Comparison of ENCODE assay signal across 1 cellular context in the genomic region with DNA sequence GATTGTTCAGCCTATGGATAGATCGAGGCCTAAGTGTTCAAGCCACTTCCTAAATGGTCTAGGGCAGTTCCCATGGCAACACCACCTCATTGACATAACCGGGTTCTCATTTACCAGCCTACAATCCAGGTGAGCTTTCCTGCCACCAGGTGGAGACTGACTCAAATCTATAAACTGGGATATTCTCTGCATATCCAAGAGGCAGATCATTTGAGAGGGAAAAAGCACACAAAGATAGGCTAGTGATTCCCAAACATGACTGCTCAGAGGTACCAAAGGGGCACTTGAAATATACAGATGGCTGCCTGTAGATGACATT.
TF ChIP-seq lines count a peak whose summit lies in the region.

No MANE protein-coding gene starts in this region.

TF ChIP-seq in HepG2, 621 proteins besides CTCF, POLR2A, EP300 and RAD21 (continued from another document):
- TF ChIP-seq, protein P1, sequence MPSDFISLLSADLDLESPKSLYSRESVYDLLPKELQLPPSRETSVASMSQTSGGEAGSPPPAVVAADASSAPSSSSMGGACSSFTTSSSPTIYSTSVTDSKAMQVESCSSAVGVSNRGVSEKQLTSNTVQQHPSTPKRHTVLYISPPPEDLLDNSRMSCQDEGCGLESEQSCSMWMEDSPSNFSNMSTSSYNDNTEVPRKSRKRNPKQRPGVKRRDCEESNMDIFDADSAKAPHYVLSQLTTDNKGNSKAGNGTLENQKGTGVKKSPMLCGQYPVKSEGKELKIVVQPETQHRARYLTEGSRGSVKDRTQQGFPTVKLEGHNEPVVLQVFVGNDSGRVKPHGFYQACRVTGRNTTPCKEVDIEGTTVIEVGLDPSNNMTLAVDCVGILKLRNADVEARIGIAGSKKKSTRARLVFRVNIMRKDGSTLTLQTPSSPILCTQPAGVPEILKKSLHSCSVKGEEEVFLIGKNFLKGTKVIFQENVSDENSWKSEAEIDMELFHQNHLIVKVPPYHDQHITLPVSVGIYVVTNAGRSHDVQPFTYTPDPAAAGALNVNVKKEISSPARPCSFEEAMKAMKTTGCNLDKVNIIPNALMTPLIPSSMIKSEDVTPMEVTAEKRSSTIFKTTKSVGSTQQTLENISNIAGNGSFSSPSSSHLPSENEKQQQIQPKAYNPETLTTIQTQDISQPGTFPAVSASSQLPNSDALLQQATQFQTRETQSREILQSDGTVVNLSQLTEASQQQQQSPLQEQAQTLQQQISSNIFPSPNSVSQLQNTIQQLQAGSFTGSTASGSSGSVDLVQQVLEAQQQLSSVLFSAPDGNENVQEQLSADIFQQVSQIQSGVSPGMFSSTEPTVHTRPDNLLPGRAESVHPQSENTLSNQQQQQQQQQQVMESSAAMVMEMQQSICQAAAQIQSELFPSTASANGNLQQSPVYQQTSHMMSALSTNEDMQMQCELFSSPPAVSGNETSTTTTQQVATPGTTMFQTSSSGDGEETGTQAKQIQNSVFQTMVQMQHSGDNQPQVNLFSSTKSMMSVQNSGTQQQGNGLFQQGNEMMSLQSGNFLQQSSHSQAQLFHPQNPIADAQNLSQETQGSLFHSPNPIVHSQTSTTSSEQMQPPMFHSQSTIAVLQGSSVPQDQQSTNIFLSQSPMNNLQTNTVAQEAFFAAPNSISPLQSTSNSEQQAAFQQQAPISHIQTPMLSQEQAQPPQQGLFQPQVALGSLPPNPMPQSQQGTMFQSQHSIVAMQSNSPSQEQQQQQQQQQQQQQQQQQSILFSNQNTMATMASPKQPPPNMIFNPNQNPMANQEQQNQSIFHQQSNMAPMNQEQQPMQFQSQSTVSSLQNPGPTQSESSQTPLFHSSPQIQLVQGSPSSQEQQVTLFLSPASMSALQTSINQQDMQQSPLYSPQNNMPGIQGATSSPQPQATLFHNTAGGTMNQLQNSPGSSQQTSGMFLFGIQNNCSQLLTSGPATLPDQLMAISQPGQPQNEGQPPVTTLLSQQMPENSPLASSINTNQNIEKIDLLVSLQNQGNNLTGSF (CRISPR knock-in tag; IDR thresholded peaks at IDR 0.05), result no peak
- TF ChIP-seq STAG1 (CRISPR knock-in tag; IDR thresholded peaks at IDR 0.05) (peak; percentile 71), HNRNPH1 (optimal IDR thresholded peaks at IDR 0.05; ENCODE audit: low read depth, low read length) (no peak), SMC3 (IDR thresholded peaks at IDR 0.05; ENCODE audit: low read length) (peak; percentile 46; the same call in 1 of the 2 replicates)
- TF ChIP-seq, protein P2, sequence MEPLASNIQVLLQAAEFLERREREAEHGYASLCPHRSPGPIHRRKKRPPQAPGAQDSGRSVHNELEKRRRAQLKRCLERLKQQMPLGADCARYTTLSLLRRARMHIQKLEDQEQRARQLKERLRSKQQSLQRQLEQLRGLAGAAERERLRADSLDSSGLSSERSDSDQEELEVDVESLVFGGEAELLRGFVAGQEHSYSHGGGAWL (CRISPR knock-in tag; IDR thresholded peaks at IDR 0.05), result no peak
